ENCODE assay signal across 14 cellular contexts in the genomic region with DNA sequence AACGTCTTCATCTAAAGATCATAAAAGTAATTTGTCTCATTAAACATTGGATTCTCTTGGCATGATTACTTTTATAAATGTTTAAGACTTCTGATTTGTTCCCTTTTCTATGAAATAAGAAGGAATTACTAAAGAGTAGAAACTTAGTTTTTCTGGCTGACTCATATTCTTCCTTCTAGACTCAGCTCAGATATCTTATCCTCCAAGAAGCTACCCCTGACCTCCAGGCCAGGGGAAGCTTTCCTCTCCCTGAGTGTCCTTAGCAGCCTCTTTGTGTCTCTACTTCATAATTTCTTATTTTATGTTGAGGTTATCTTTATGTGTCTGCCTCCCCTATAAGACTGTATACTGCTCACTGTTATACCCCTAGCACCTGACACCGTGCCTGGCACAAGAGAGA.
"Had no signal": no experiment of that assay in that cellular context is flagged by ENCODE, and none has a peak within 500 bp of the region (broad histone marks: within the 10 kb centered on the region; RNA-seq: fewer than 3 reads in every experiment).

No MANE protein-coding gene starts in this region.

- DNase-seq: activated CD8-positive, alpha-beta T cell treated with anti-CD3 and anti-CD28 coated beads for 36 hours; activated gamma-delta T cell treated with Interleukin-2 at 50 U/mL for 16 hours; activated T-cell treated with anti-CD3 and anti-CD28 coated beads, Interleukin-2, amount 50 U/mL, for 48 hours; amniotic stem cell; esophagus squamous epithelium; islet precursor cell; left lung; mammary epithelial cell; spleen; T-helper 9 cell; thyroid gland; uterus; WERI-Rb-1 had no signal

- ATAC-seq: left lung, sciatic nerve had no signal
